11 cellular contexts compared by ENCODE assay signal in the genomic region with DNA sequence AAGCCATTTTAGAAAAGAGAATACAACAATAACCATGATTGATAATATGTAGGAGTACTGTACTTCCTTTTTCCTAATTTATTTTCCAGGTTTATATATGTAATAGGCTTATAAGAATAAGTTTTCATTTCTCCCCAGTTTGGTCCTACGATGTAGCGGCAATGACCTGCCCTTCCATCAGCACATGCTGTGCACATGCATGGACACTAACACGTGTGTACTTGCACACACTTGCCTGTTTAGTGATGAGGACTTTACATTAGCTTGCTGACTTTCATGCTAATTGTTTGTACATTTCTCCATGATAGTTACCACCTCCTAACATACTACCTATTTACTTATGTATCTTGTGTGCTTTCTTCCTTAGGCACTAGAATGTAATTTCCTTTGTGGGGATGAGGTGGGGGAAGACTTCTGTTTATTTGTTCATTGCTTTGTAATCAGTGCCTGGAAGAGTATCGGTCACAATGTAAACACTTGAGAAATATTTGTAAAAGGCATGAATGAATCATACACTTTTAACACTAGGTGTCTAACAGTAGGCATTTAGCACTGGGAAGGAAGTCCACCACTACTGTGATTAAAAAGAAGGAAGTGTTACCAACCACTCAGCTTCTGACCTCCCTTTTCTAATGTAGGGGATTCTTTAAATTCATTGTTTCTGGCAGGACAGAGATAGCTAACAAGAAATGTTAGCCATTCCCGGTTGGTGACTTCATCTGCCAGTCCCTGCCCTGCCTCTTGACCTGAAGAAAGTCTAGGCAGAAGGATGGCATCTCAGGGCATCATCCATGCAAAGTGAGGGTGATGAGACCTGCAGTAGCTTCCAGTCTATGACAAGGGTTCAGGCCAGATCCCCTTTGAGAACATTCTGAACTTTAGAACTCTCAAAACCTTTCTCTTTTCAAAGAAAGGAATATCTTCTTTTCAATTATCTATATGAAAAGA.
DNase-seq lines count a peak whose midpoint lies in the region; ATAC-seq and TF ChIP-seq lines count a peak whose summit lies in the region.
"Had no signal": no experiment of that assay in that cellular context is flagged by ENCODE, and none has a peak within 500 bp of the region (broad histone marks: within the 10 kb centered on the region; RNA-seq: fewer than 3 reads in every experiment).

No MANE protein-coding gene starts in this region.

- H3K4me3 ChIP-seq in RWPE2 (ENCODE audit: severe bottlenecking) (no peak overlapping the region), body of pancreas (no peak overlapping the region)

- DNase-seq in ELR (ENCODE audit: low read depth) (peak; percentile 54), MV-4-11 (lab: John Stamatoyannopoulos, UW) (peak; percentile 66), RWPE2 (ENCODE audit: low spot score) (no peak), kidney tubule cell (ENCODE audit: low spot score) (peak; percentile 65), body of pancreas (no peak), retina (no peak)
- no peak for DNase-seq in stimulated activated CD4-positive, alpha-beta T cell treated with anti-CD3 and anti-CD28 coated beads, Interleukin-2, amount 100 ng/mL, for 48 hours
- DNase-seq: activated CD4-positive, alpha-beta T cell treated with anti-CD3 and anti-CD28 coated beads, Interleukin-2, amount 50 U/mL, for 48 hours; activated gamma-delta T cell; NCI-H1105 had no signal

- peaks cover 9% of the 10 kb centered on the region for H3K4me1 ChIP-seq in RWPE2 (ENCODE audit: insufficient read depth, poor library complexity, severe bottlenecking)
- no peaks in the 10 kb centered on the region for H3K4me1 ChIP-seq in body of pancreas

- H3K9me3 ChIP-seq in RWPE2 (ENCODE audit: severe bottlenecking) (no peaks in the 10 kb centered on the region), body of pancreas (no peaks in the 10 kb centered on the region)

- H3K27me3 ChIP-seq in RWPE2 (ENCODE audit: insufficient read depth, poor library complexity, severe bottlenecking) (no peaks in the 10 kb centered on the region), body of pancreas (no peaks in the 10 kb centered on the region)

- peak overlapping the region; percentile 50 for H3K27ac ChIP-seq in RWPE2 (ENCODE audit: poor library complexity, severe bottlenecking)
- H3K27ac ChIP-seq in body of pancreas, result no peak overlapping the region

- intact Hi-C loops in body of pancreas (cut with DNase I), result no loop called here

- ATAC-seq in RWPE2 (ENCODE audit: low read depth) (peak; percentile 98), body of pancreas (no peak), HG02759 (IDR thresholded peaks at IDR 0.05; ENCODE audit: unreplicated experiment) (no peak)

- WGBS in body of pancreas, 2 donors, result 51 to 55% methylated on average over 5 of the region's 5 CpGs

- H3K36me3 ChIP-seq in RWPE2 (ENCODE audit: low read depth) (no peaks in the 10 kb centered on the region), body of pancreas (replicated peaks in 1 of 2; ENCODE audit: insufficient read depth in 1 of 2, low read depth in 2 of 2) (no peaks in the 10 kb centered on the region)

- TF ChIP-seq CTCF in RWPE2 (IDR thresholded peaks at IDR 0.05; ENCODE audit: poor library complexity, severe bottlenecking) (no peak), body of pancreas (IDR thresholded peaks at IDR 0.05) (no peak)

- no peak for TF ChIP-seq POLR2A in body of pancreas (IDR thresholded peaks at IDR 0.05)

Comparison
In these comparisons a context has a peak if more than half of its experiments do, and no peak if none do; other contexts are left out.
1. DNase-seq: peak in ELR (single experiment), MV-4-11 (single experiment) and kidney tubule cell (single experiment); none in RWPE2 (single experiment), body of pancreas (0 of 4), retina (single experiment) and stimulated activated CD4-positive, alpha-beta T cell treated with anti-CD3 and anti-CD28 coated beads, Interleukin-2, amount 100 ng/mL, for 48 hours (0 of 2).